In the genomic region with DNA sequence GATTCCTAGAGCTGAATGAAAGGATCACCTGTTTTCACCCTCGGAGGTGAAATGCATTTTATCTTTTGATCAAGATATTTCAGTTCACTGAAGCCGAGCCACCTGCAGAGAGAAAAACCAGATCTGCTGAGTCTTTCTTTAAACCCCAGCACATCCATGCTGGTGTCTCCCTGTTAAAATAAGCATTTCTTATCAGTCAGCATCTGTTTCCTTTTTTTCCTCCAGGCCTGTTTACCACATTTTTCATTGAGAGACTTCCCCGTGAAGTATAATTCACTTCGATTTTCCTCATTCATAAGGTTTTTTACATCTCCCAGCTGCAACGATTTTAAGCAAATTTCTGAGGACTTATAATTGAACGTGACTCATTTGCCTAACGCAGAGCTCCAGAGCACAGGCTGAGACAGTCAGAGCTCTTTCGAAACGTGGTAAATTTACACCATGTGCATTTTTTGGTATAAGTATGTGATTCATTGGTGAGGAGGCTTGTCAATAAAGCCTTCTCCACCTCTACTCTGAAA, we compare ENCODE assay signal across 1 cellular context.
TF ChIP-seq lines count a peak whose summit lies in the region.

No MANE protein-coding gene starts in this region.

TF ChIP-seq in GM23338, 12 proteins besides CTCF, POLR2A, EP300 and RAD21 (continued from another document):
- TF ChIP-seq, protein P1, sequence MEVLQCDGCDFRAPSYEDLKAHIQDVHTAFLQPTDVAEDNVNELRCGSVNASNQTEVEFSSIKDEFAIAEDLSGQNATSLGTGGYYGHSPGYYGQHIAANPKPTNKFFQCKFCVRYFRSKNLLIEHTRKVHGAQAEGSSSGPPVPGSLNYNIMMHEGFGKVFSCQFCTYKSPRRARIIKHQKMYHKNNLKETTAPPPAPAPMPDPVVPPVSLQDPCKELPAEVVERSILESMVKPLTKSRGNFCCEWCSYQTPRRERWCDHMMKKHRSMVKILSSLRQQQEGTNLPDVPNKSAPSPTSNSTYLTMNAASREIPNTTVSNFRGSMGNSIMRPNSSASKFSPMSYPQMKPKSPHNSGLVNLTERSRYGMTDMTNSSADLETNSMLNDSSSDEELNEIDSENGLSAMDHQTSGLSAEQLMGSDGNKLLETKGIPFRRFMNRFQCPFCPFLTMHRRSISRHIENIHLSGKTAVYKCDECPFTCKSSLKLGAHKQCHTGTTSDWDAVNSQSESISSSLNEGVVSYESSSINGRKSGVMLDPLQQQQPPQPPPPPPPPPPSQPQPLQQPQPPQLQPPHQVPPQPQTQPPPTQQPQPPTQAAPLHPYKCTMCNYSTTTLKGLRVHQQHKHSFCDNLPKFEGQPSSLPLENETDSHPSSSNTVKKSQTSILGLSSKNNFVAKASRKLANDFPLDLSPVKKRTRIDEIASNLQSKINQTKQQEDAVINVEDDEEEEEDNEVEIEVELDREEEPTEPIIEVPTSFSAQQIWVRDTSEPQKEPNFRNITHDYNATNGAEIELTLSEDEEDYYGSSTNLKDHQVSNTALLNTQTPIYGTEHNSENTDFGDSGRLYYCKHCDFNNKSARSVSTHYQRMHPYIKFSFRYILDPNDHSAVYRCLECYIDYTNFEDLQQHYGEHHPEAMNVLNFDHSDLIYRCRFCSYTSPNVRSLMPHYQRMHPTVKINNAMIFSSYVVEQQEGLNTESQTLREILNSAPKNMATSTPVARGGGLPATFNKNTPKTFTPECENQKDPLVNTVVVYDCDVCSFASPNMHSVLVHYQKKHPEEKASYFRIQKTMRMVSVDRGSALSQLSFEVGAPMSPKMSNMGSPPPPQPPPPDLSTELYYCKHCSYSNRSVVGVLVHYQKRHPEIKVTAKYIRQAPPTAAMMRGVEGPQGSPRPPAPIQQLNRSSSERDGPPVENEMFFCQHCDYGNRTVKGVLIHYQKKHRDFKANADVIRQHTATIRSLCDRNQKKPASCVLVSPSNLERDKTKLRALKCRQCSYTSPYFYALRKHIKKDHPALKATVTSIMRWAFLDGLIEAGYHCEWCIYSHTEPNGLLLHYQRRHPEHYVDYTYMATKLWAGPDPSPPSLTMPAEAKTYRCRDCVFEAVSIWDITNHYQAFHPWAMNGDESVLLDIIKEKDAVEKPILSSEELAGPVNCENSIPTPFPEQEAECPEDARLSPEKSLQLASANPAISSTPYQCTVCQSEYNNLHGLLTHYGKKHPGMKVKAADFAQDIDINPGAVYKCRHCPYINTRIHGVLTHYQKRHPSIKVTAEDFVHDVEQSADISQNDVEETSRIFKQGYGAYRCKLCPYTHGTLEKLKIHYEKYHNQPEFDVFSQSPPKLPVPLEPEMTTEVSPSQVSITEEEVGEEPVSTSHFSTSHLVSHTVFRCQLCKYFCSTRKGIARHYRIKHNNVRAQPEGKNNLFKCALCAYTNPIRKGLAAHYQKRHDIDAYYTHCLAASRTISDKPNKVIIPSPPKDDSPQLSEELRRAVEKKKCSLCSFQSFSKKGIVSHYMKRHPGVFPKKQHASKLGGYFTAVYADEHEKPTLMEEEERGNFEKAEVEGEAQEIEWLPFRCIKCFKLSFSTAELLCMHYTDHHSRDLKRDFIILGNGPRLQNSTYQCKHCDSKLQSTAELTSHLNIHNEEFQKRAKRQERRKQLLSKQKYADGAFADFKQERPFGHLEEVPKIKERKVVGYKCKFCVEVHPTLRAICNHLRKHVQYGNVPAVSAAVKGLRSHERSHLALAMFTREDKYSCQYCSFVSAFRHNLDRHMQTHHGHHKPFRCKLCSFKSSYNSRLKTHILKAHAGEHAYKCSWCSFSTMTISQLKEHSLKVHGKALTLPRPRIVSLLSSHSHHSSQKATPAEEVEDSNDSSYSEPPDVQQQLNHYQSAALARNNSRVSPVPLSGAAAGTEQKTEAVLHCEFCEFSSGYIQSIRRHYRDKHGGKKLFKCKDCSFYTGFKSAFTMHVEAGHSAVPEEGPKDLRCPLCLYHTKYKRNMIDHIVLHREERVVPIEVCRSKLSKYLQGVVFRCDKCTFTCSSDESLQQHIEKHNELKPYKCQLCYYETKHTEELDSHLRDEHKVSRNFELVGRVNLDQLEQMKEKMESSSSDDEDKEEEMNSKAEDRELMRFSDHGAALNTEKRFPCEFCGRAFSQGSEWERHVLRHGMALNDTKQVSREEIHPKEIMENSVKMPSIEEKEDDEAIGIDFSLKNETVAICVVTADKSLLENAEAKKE (CRISPR knock-in tag; IDR thresholded peaks at IDR 0.05), result no peak
